In the genomic region with DNA sequence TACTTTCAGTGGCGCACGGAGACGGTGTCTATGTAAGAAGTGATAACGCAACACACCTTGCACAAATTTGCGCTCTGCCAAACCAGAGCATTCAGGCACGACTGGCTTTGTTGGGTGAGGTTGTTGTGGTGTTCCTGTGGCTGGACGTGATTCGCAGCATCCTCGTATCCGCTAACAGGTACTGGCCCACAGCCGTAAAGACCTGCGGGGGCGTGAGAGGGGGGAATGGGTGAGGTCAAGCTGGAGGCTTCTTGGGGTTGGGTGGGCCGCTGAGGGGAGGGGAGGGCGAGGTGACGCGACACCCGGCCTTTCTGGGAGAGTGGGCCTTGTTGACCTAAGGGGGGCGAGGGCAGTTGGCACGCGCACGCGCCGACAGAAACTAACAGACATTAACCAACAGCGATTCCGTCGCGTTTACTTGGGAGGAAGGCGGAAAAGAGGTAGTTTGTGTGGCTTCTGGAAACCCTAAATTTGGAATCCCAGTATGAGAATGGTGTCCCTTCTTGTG, we compare ENCODE assay signal across 22 cellular contexts.
DNase-seq lines count a peak whose midpoint lies in the region; ATAC-seq, FAIRE-seq and TF ChIP-seq lines count a peak whose summit lies in the region.
"Had no signal": no experiment of that assay in that cellular context is flagged by ENCODE, and none has a peak within 500 bp of the region (broad histone marks: within the 10 kb centered on the region; RNA-seq: fewer than 3 reads in every experiment).

No MANE protein-coding gene starts in this region.

- in situ Hi-C loops in K562 (cut with MboI): loop anchor here (25.0 kb wide), 1 partner anchor 184 kb away; no protein-coding TSS in a partner anchor

- H3K36me3 Mint-ChIP-seq in osteocyte (ENCODE audit: unreplicated experiment): no peaks in the 10 kb centered on the region
- H3K36me3 Mint-ChIP-seq: CD4-positive, CD25-positive, alpha-beta regulatory T cell; CD8-positive, alpha-beta memory T cell had no signal

- POLR2A ChIA-PET in K562 (lab: Yijun Ruan, JAX): no interaction called here

- H2BK120ac ChIP-seq in trophoblast cell (ENCODE audit: insufficient read depth, low read length, poor library complexity): no peak overlapping the region

- no peak overlapping the region for H2AFZ ChIP-seq in K562 (ENCODE audit: low read depth, low read length)
- H2AFZ ChIP-seq in trophoblast cell (ENCODE audit: insufficient read depth, low read length, poor library complexity): no peak overlapping the region

- no peak overlapping the region for H3K27ac Mint-ChIP-seq in osteocyte (ENCODE audit: unreplicated experiment)
- H3K27ac Mint-ChIP-seq: CD4-positive, CD25-positive, alpha-beta regulatory T cell; CD8-positive, alpha-beta memory T cell had no signal

- no peak overlapping the region for H3K18ac ChIP-seq in trophoblast cell (ENCODE audit: low read length)

- peaks cover 46% of the 10 kb centered on the region; the same call in 2 of the 3 replicates for H3K36me3 ChIP-seq in K562 (ENCODE audit: control insufficient read depth, insufficient read depth, low read length)
- no peaks in the 10 kb centered on the region for H3K36me3 ChIP-seq in esophagus muscularis mucosa
- no peaks in the 10 kb centered on the region for H3K36me3 ChIP-seq in vagina
- H3K36me3 ChIP-seq in trophoblast cell (ENCODE audit: control insufficient read depth in 1 of 2, insufficient read depth in 2 of 2, low read length in 2 of 2): no peaks in the 10 kb centered on the region
- H3K36me3 ChIP-seq: BE2C had no signal

- no peak overlapping the region for H3K4me3 ChIP-seq in K562
- no peak overlapping the region for H3K4me3 ChIP-seq in esophagus muscularis mucosa
- no peak overlapping the region for H3K4me3 ChIP-seq in vagina
- no peak overlapping the region for H3K4me3 ChIP-seq in trophoblast cell (ENCODE audit: low read depth, low read length)

- no peaks in the 10 kb centered on the region for H3K79me1 ChIP-seq in trophoblast cell (ENCODE audit: low read length)

- H3K9me3 ChIP-seq in K562 (replicated peaks; ENCODE audit: control insufficient read depth, insufficient read depth, low read depth, low read length): no peaks in the 10 kb centered on the region
- peaks cover 0 to 14% (median 6%) of the 10 kb centered on the region in 4 donors for H3K9me3 ChIP-seq in esophagus muscularis mucosa
- no peaks in the 10 kb centered on the region for H3K9me3 ChIP-seq in vagina
- peaks cover 10% of the 10 kb centered on the region for H3K9me3 ChIP-seq in trophoblast cell (ENCODE audit: insufficient read depth, low read depth, low read length)
- H3K9me3 ChIP-seq: BE2C had no signal

- TF ChIP-seq CTCF in K562 (IDR thresholded peaks at IDR 0.05 in 2 of 3, conservative IDR thresholded peaks at IDR 0.05 in 1 of 3; ENCODE audit: insufficient read depth in 2 of 3, low read depth in 1 of 3, low read length in 3 of 3): no peak
- no peak for TF ChIP-seq CTCF in esophagus muscularis mucosa (IDR thresholded peaks at IDR 0.05)
- no peak for TF ChIP-seq CTCF in osteocyte (IDR thresholded peaks at IDR 0.05)
- no peak for TF ChIP-seq CTCF in vagina (IDR thresholded peaks at IDR 0.05)

- no peak overlapping the region for H3K4ac ChIP-seq in trophoblast cell (ENCODE audit: low read depth, low read length)

- peaks cover 28% of the 10 kb centered on the region for H3K9me3 Mint-ChIP-seq in osteocyte (ENCODE audit: unreplicated experiment)

- no peaks in the 10 kb centered on the region for H3K27me3 ChIP-seq in K562 (ENCODE audit: control insufficient read depth in 2 of 2, insufficient read depth in 2 of 2, low read length in 2 of 2)
- no peaks in the 10 kb centered on the region for H3K27me3 ChIP-seq in esophagus muscularis mucosa
- no peaks in the 10 kb centered on the region for H3K27me3 ChIP-seq in vagina
- H3K27me3 ChIP-seq in trophoblast cell (ENCODE audit: insufficient read depth, low read length): no peaks in the 10 kb centered on the region
- H3K27me3 ChIP-seq: BE2C had no signal

- intact Hi-C loops in K562 (cut with micrococcal nuclease): no loop called here
- intact Hi-C loops in esophagus muscularis mucosa (cut with DNase I): no loop called here
- intact Hi-C loops in vagina (cut with DNase I): no loop called here

- H3K79me2 ChIP-seq in K562 (ENCODE audit: control insufficient read depth, insufficient read depth, low read length) (0 out of 3 replicates have a peak, but pooled peaks cover 4% of the 10 kb centered on the region), trophoblast cell (ENCODE audit: control insufficient read depth, insufficient read depth, low read length, poor library complexity) (no peaks in the 10 kb centered on the region)

- H3K4me2 ChIP-seq in K562 (ENCODE audit: insufficient read depth, low read length): no peak overlapping the region
- H3K4me2 ChIP-seq in trophoblast cell (ENCODE audit: low read length): no peak overlapping the region

- CTCF ChIA-PET in K562 (lab: Yijun Ruan, JAX; ENCODE audit: low intra/inter-chr PET ratio): no interaction called here

- H3K27ac ChIP-seq in K562 (ENCODE audit: extremely low read depth, low read depth, low read length): no peak overlapping the region
- H3K27ac ChIP-seq in esophagus muscularis mucosa (replicated peaks in 1 of 4): no peak overlapping the region
- H3K27ac ChIP-seq in vagina: no peak overlapping the region
- no peak overlapping the region for H3K27ac ChIP-seq in trophoblast cell (ENCODE audit: low read depth, low read length)
- H3K27ac ChIP-seq: HL-60 had no signal

- TF ChIP-seq RAD21 in K562 (CRISPR knock-in tag; conservative IDR thresholded peaks at IDR 0.05 in 1 of 2, IDR thresholded peaks at IDR 0.05 in 1 of 2): no peak

- no peak overlapping the region for H3K14ac ChIP-seq in trophoblast cell (ENCODE audit: low read length)

- H3K27me3 Mint-ChIP-seq in osteocyte (ENCODE audit: unreplicated experiment): no peaks in the 10 kb centered on the region
- H3K27me3 Mint-ChIP-seq: CD4-positive, CD25-positive, alpha-beta regulatory T cell; CD8-positive, alpha-beta memory T cell had no signal

- TF ChIP-seq EP300 in K562 (IDR thresholded peaks at IDR 0.05; ENCODE audit: low read length): no peak
- no peak for TF ChIP-seq EP300 in esophagus muscularis mucosa (IDR thresholded peaks at IDR 0.05)

- H4K91ac ChIP-seq in trophoblast cell (ENCODE audit: low read depth, low read length): no peak overlapping the region

- no peak overlapping the region for H3K4me3 Mint-ChIP-seq in osteocyte (ENCODE audit: unreplicated experiment)
- H3K4me3 Mint-ChIP-seq: CD4-positive, CD25-positive, alpha-beta regulatory T cell; CD8-positive, alpha-beta memory T cell had no signal

- ATAC-seq in K562 (no peak), HG03159 (IDR thresholded peaks at IDR 0.05; ENCODE audit: unreplicated experiment) (no peak)

- no TSS peak for BruUV-seq in K562 (replicated peaks; lab: Mats Ljungman, UMichigan)

- H3K9ac ChIP-seq in K562 (ENCODE audit: insufficient read depth in 1 of 2, low read depth in 2 of 2, low read length in 2 of 2) (no peak overlapping the region), trophoblast cell (ENCODE audit: low read length) (no peak overlapping the region)

- no peak overlapping the region for H2AK5ac ChIP-seq in trophoblast cell (ENCODE audit: low read length)

- DNase-seq in K562 (ENCODE audit: extremely low read depth in 1 of 4, low spot score in 3 of 4) (no peak), esophagus muscularis mucosa (ENCODE audit: extremely low spot score) (peak; percentile 47), osteocyte (ENCODE audit: extremely low spot score, unreplicated experiment) (peak; percentile 74), vagina (ENCODE audit: extremely low spot score in 2 of 2) (no peak), trophoblast cell (no peak), EL (no peak)
- DNase-seq: ACHN; BE2C; C1 segment of cervical spinal cord; Caco-2; CD4-positive, CD25-positive, alpha-beta regulatory T cell; CD8-positive, alpha-beta memory T cell; GF-D8; HCEC 1CT; IMR-90; KBM-7 had no signal

- no peaks in the 10 kb centered on the region for H4K20me1 ChIP-seq in K562 (replicated peaks; ENCODE audit: control insufficient read depth, insufficient read depth, low read length)

- H3K4me1 ChIP-seq in K562 (replicated peaks in 1 of 2; ENCODE audit: control insufficient read depth in 2 of 2, insufficient read depth in 2 of 2, low read length in 2 of 2) (no peaks in the 10 kb centered on the region), esophagus muscularis mucosa (no peaks in the 10 kb centered on the region), vagina (no peaks in the 10 kb centered on the region), trophoblast cell (ENCODE audit: control insufficient read depth in 1 of 2, insufficient read depth in 2 of 2, low read length in 2 of 2) (no peaks in the 10 kb centered on the region)
- H3K4me1 ChIP-seq: BE2C, Caco-2 had no signal

- no peak overlapping the region for H4K8ac ChIP-seq in trophoblast cell (ENCODE audit: low read depth, low read length)

- no peak overlapping the region for H2BK5ac ChIP-seq in trophoblast cell (ENCODE audit: low read depth, low read length, poor library complexity)

- no peak overlapping the region for H4K12ac ChIP-seq in trophoblast cell (ENCODE audit: low read depth, low read length)

- H3K9me1 ChIP-seq in K562 (ENCODE audit: control insufficient read depth, insufficient read depth, low read length): no peaks in the 10 kb centered on the region

- TF ChIP-seq POLR2A in K562 (conservative IDR thresholded peaks at IDR 0.05): no peak
- TF ChIP-seq POLR2A in esophagus muscularis mucosa (IDR thresholded peaks at IDR 0.05; ENCODE audit: low read depth): no peak
- no peak for TF ChIP-seq POLR2A in vagina (IDR thresholded peaks at IDR 0.05)

- WGBS in K562 (ENCODE audit: insufficient coverage, low coverage, missing lambda C conversion rate): 88% methylated on average over 7 of the region's 29 CpGs
- WGBS in esophagus muscularis mucosa: 96% methylated on average over 29 of the region's 29 CpGs
- no CpG with 5 or more reads among the region's 29 CpGs for WGBS in trophoblast cell (ENCODE audit: extremely low coverage, insufficient coverage, insufficient read length)

- H3K23ac ChIP-seq in trophoblast cell (ENCODE audit: low read length): no peak overlapping the region

- no peak for FAIRE-seq in K562 (lab: Jason Lieb, UNC)
- FAIRE-seq: A204.1, D721Med, GM19239, H54 had no signal

- H3K4me1 Mint-ChIP-seq in osteocyte (ENCODE audit: unreplicated experiment): no peaks in the 10 kb centered on the region
- H3K4me1 Mint-ChIP-seq: CD4-positive, CD25-positive, alpha-beta regulatory T cell; CD8-positive, alpha-beta memory T cell had no signal

- H2BK12ac ChIP-seq in trophoblast cell (ENCODE audit: low read length): no peak overlapping the region

TF ChIP-seq in K562, 482 proteins besides CTCF, POLR2A, EP300 and RAD21:
- TF ChIP-seq BRD4 (IDR thresholded peaks at IDR 0.05) (no peak), POLR2G (IDR thresholded peaks at IDR 0.05; ENCODE audit: low read depth, low read length) (peak; percentile 57), BDP1 (IDR thresholded peaks at IDR 0.05; ENCODE audit: insufficient read depth, insufficient read length) (no peak), TARDBP (IDR thresholded peaks at IDR 0.05) (no peak), CBX2 (IDR thresholded peaks at IDR 0.05; ENCODE audit: insufficient read depth, low read length, poor library complexity, severe bottlenecking) (no peak), NFIC (IDR thresholded peaks at IDR 0.05) (no peak), SIX5 (IDR thresholded peaks at IDR 0.05; ENCODE audit: borderline replicate concordance in 1 of 2, insufficient read depth in 1 of 2, low read depth in 1 of 2, low read length in 2 of 2) (no peak)
TF ChIP-seq in K562: peak in this region for 1.

Comparison
In these comparisons a context has a peak if more than half of its experiments do, and no peak if none do; other contexts are left out.
1. DNase-seq: peak in esophagus muscularis mucosa (single experiment) and osteocyte (single experiment); none in K562 (0 of 4), vagina (0 of 2), trophoblast cell (0 of 2) and EL (single experiment).